Comparison of ENCODE assay signal across 12 cellular contexts in genomic region chr1:98766241-98766640, GRCh38.
DNase-seq lines count a peak whose midpoint lies in the region; ATAC-seq lines count a peak whose summit lies in the region.
"Had no signal": no experiment of that assay in that cellular context is flagged by ENCODE, and none has a peak within 500 bp of the region (broad histone marks: within the 10 kb centered on the region; RNA-seq: fewer than 3 reads in every experiment).

No MANE protein-coding gene starts in this region.

- ATAC-seq in GM18508 (IDR thresholded peaks at IDR 0.05; ENCODE audit: insufficient read depth, unreplicated experiment) (peak; percentile 68), GM21515 (IDR thresholded peaks at IDR 0.05; ENCODE audit: unreplicated experiment) (peak; percentile 89), HG03196 (IDR thresholded peaks at IDR 0.05; ENCODE audit: unreplicated experiment) (peak; percentile 55), HG03521 (IDR thresholded peaks at IDR 0.05; ENCODE audit: unreplicated experiment) (no peak), GM21381 (IDR thresholded peaks at IDR 0.05; ENCODE audit: unreplicated experiment) (no peak)
- ATAC-seq: activated CD4-positive, alpha-beta T cell treated with anti-CD3 and anti-CD28 coated beads for 36 hours had no signal

- DNase-seq in SKM-1 treated with dmso at 0.1 percent for 144 hours (lab: John Stamatoyannopoulos, UW; ENCODE audit: unreplicated experiment) (peak; percentile 81), hypothalamus (lab: John Stamatoyannopoulos, UW) (no peak), NCI-H2171 treated with DMSO at 0.1 percent for 48 hours (lab: John Stamatoyannopoulos, UW) (no peak)
- DNase-seq: activated CD4-positive, alpha-beta T cell treated with anti-CD3 and anti-CD28 coated beads for 36 hours; central memory CD4-positive, alpha-beta T cell; SHP77 treated with DMSO at 0.1 percent for 48 hours; stimulated activated CD8-positive, alpha-beta memory T cell treated with anti-CD3 and anti-CD28 coated beads, Interleukin-4, amount 100 ng/mL, for 48 hours had no signal

Comparison
In these comparisons a context has a peak if more than half of its experiments do, and no peak if none do; other contexts are left out.
1. ATAC-seq: peak in GM18508 (single experiment), GM21515 (single experiment) and HG03196 (single experiment); none in HG03521 (single experiment) and GM21381 (single experiment).